In genomic region chr2:20346565-20347127, GRCh38 we compare ENCODE assay signal across 16 cellular contexts. TPM values are rescaled to one million over a fixed set of nuclear protein-coding genes. Genes with fewer than 3 reads are reported as not detected.
DNase-seq lines count a peak whose midpoint lies in the region; ATAC-seq, FAIRE-seq and TF ChIP-seq lines count a peak whose summit lies in the region.
"Had no signal": no experiment of that assay in that cellular context is flagged by ENCODE, and none has a peak within 500 bp of the region (broad histone marks: within the 10 kb centered on the region; RNA-seq: fewer than 3 reads in every experiment).

No MANE protein-coding gene starts in this region.

- H4K20me1 ChIP-seq in Karpas-422 (ENCODE audit: insufficient read depth, low read depth, low read length) (peaks cover 54% of the 10 kb centered on the region), GM12878 (ENCODE audit: control insufficient read depth, insufficient read depth) (peaks cover 16% of the 10 kb centered on the region)

- H3K9me2 ChIP-seq in Karpas-422 (replicated peaks; ENCODE audit: insufficient read depth, low read length), result no peaks in the 10 kb centered on the region

- H3K27ac Mint-ChIP-seq in CD4-positive, alpha-beta memory T cell, result peak overlapping the region in 6 of 7 donors; percentile 0 to 78 (median 40)
- H3K27ac Mint-ChIP-seq in natural killer cell, result peak overlapping the region; percentile 15 to 72

- CTCF ChIA-PET in CD4-positive, alpha-beta memory T cell (lab: Charles Lee; ENCODE audit: partially characterized antibody), result interaction anchor here (0.8 to 2.0 kb wide), 4 partner anchors 12 to 304 kb away, joined by 3 to 18 read pairs (median 4); partner anchors contain the start of gene HS1BP3
- CTCF ChIA-PET in GM12878 (lab: Yijun Ruan, JAX), result interaction anchor here (1.0 to 5.1 kb wide), 5 partner anchors 10 to 67 kb away, joined by 3 to 74 read pairs (median 4); no protein-coding TSS in a partner anchor

- H3K9ac ChIP-seq in Karpas-422 (ENCODE audit: low read length) (no peak overlapping the region; the same call in 1 of the 2 replicates), GM12878 (ENCODE audit: control insufficient read depth, insufficient read depth, low read length) (peak overlapping the region; percentile 41; the same call in 1 of the 2 replicates)

- peaks cover 75% of the 10 kb centered on the region for H3K4me1 ChIP-seq in CD4-positive, alpha-beta memory T cell (ENCODE audit: insufficient read depth, low read length)
- H3K4me1 ChIP-seq in Karpas-422 (ENCODE audit: low read length) (peaks cover 54% of the 10 kb centered on the region), GM12878 (ENCODE audit: control insufficient read depth, insufficient read depth, low read length) (peaks cover 4% of the 10 kb centered on the region), lower lobe of right lung (peaks cover 74% of the 10 kb centered on the region), ascending aorta (peaks cover 0 to 29% of the 10 kb centered on the region in 2 donors)

- SMC1A ChIA-PET in GM12878 (lab: Charles Lee; ENCODE audit: uncharacterized antibody, unreplicated experiment), result interaction anchor here (0.7 to 4.6 kb wide), 10 partner anchors 11 to 310 kb away, joined by 3 to 48 read pairs (median 4); partner anchors contain the start of gene RHOB

- H3K4me2 ChIP-seq in Karpas-422 (ENCODE audit: low read depth, low read length, poor library complexity, severe bottlenecking), result peak overlapping the region; percentile 99
- H3K4me2 ChIP-seq in GM12878 (ENCODE audit: control insufficient read depth, insufficient read depth), result peak overlapping the region; percentile 50

- no peaks in the 10 kb centered on the region for H3K27me3 ChIP-seq in CD4-positive, alpha-beta memory T cell (ENCODE audit: insufficient read depth, low read length)
- H3K27me3 ChIP-seq in Karpas-422 (ENCODE audit: low read length) (no peaks in the 10 kb centered on the region), GM12878 (replicated peaks in 1 of 2; ENCODE audit: control insufficient read depth in 2 of 2, insufficient read depth in 2 of 2, low read length in 1 of 2) (no peaks in the 10 kb centered on the region), lower lobe of right lung (ENCODE audit: low read depth) (no peaks in the 10 kb centered on the region), ascending aorta (no peaks in the 10 kb centered on the region)
- H3K27me3 ChIP-seq: heart right ventricle had no signal

- peak overlapping the region; percentile 36 to 74 (median 64) for H3K4me3 Mint-ChIP-seq in CD4-positive, alpha-beta memory T cell
- peak overlapping the region; percentile 25 for H3K4me3 Mint-ChIP-seq in natural killer cell

- H3K4me1 Mint-ChIP-seq in CD4-positive, alpha-beta memory T cell, result peaks cover 45 to 78% (median 64%) of the 10 kb centered on the region in 4 donors
- H3K4me1 Mint-ChIP-seq in natural killer cell, result peaks cover 59 to 71% of the 10 kb centered on the region in 2 donors

- DNase-seq in CD4-positive, alpha-beta memory T cell, result no peak
- DNase-seq in Karpas-422, result no peak
- DNase-seq in GM12878 (ENCODE audit: low read depth, low spot score), result no peak
- no peak for DNase-seq in natural killer cell
- DNase-seq in lower lobe of right lung, result no peak
- DNase-seq in ascending aorta (ENCODE audit: low spot score in 2 of 2), result no peak
- no peak for DNase-seq in islet precursor cell
- no peak for DNase-seq in NCI-H2196 (lab: John Stamatoyannopoulos, UW; ENCODE audit: unreplicated experiment)
- DNase-seq: activated CD4-positive, alpha-beta T cell treated with anti-CD3 and anti-CD28 coated beads for 48 hours; COR-L47; effector memory CD4-positive, alpha-beta T cell; HCEC 1CT; heart right ventricle; NCI-H446 treated with DMSO at 0.1 percent for 48 hours; SHP77; small intestine had no signal

- H3K36me3 ChIP-seq in CD4-positive, alpha-beta memory T cell (ENCODE audit: insufficient read depth, low read length), result no peaks in the 10 kb centered on the region
- H3K36me3 ChIP-seq in Karpas-422 (ENCODE audit: insufficient read depth, low read length), result peaks cover 21% of the 10 kb centered on the region; the same call in 1 of the 2 replicates
- peaks cover 0 to 3% of the 10 kb centered on the region in 2 experiments; a peak in 2 of 4 replicates for H3K36me3 ChIP-seq in GM12878 (ENCODE audit: control insufficient read depth in 2 of 2, insufficient read depth in 2 of 2, low read length in 1 of 2)
- H3K36me3 ChIP-seq in lower lobe of right lung, result no peaks in the 10 kb centered on the region
- no peaks in the 10 kb centered on the region for H3K36me3 ChIP-seq in ascending aorta

- H2AFZ ChIP-seq in Karpas-422 (ENCODE audit: low read length) (no peak overlapping the region), GM12878 (ENCODE audit: control insufficient read depth, low read depth, low read length) (no peak overlapping the region)

- ATAC-seq in GM12878 (no peak), natural killer cell (no peak), lower lobe of right lung (no peak)
- ATAC-seq: heart right ventricle had no signal

- no TSS peak for BruUV-seq in GM12878 (replicated peaks; lab: Mats Ljungman, UMichigan)

- no peak for TF ChIP-seq EP300 in GM12878 (IDR thresholded peaks at IDR 0.05; ENCODE audit: borderline replicate concordance in 1 of 2, control insufficient read depth in 1 of 2, low read depth in 2 of 2, low read length in 2 of 2)

- no peak overlapping the region for H3K27ac ChIP-seq in CD4-positive, alpha-beta memory T cell (ENCODE audit: low read depth, low read length)
- peak overlapping the region; percentile 48 for H3K27ac ChIP-seq in Karpas-422 (ENCODE audit: low read length)
- no peak overlapping the region for H3K27ac ChIP-seq in GM12878 (ENCODE audit: control insufficient read depth, insufficient read depth)
- H3K27ac ChIP-seq in lower lobe of right lung, result no peak overlapping the region
- no peak overlapping the region for H3K27ac ChIP-seq in ascending aorta
- H3K27ac ChIP-seq: heart right ventricle had no signal

- H3K36me3 Mint-ChIP-seq in CD4-positive, alpha-beta memory T cell, result peaks cover 7 to 22% of the 10 kb centered on the region in 2 donors
- no peaks in the 10 kb centered on the region for H3K36me3 Mint-ChIP-seq in natural killer cell

- intact Hi-C loops in CD4-positive, alpha-beta memory T cell (cut with micrococcal nuclease), result loop anchor here (5.0 kb wide), 1 partner anchor 54 kb away; no protein-coding TSS in a partner anchor
- intact Hi-C loops in GM12878 (cut with micrococcal nuclease; ENCODE audit: unreplicated experiment), result loop anchor here (2.0 kb wide), 1 partner anchor 20 kb away; no protein-coding TSS in a partner anchor
- intact Hi-C loops in natural killer cell (cut with micrococcal nuclease), result no loop called here
- intact Hi-C loops in lower lobe of right lung (cut with DNase I), result no loop called here
- intact Hi-C loops in ascending aorta (cut with DNase I), result no loop called here

- no peak for TF ChIP-seq POLR2A in GM12878 (IDR thresholded peaks at IDR 0.05; ENCODE audit: low read depth, low read length)

- RAD21 ChIA-PET in GM12878 (lab: Charles Lee; ENCODE audit: unreplicated experiment), result interaction anchor here (0.7 to 1.5 kb wide), 4 partner anchors 11 to 179 kb away, joined by 3 to 6 read pairs (median 4); no protein-coding TSS in a partner anchor

- no peak for TF ChIP-seq CTCF in GM12878 (IDR thresholded peaks at IDR 0.05 in 2 of 3, conservative IDR thresholded peaks at IDR 0.05 in 1 of 3; ENCODE audit: control insufficient read depth in 2 of 3, extremely low read depth in 1 of 3, insufficient read depth in 1 of 3, low read depth in 3 of 3, low read length in 3 of 3)
- TF ChIP-seq CTCF in natural killer cell (IDR thresholded peaks at IDR 0.05), result no peak
- no peak for TF ChIP-seq CTCF in lower lobe of right lung (IDR thresholded peaks at IDR 0.05)
- no peak for TF ChIP-seq CTCF in ascending aorta (IDR thresholded peaks at IDR 0.05)

- no peak for FAIRE-seq in GM12878 (lab: Jason Lieb, UNC)
- FAIRE-seq: small intestine had no signal

- no peaks in the 10 kb centered on the region for H3K9me3 ChIP-seq in CD4-positive, alpha-beta memory T cell (ENCODE audit: control insufficient read depth in 1 of 2, low read length in 2 of 2)
- H3K9me3 ChIP-seq in Karpas-422 (ENCODE audit: low read length), result no peaks in the 10 kb centered on the region
- H3K9me3 ChIP-seq in GM12878 (replicated peaks; ENCODE audit: control insufficient read depth, insufficient read depth, low read length), result no peaks in the 10 kb centered on the region; the same call in 2 of the 3 replicates
- no peaks in the 10 kb centered on the region for H3K9me3 ChIP-seq in lower lobe of right lung
- H3K9me3 ChIP-seq in ascending aorta, result no peaks in the 10 kb centered on the region
- H3K9me3 ChIP-seq: heart right ventricle had no signal

- H3K79me2 ChIP-seq in Karpas-422 (ENCODE audit: low read length) (peaks cover 93% of the 10 kb centered on the region), GM12878 (ENCODE audit: control insufficient read depth, insufficient read depth, low read length) (peaks cover 87% of the 10 kb centered on the region)

- H3K9me3 Mint-ChIP-seq in CD4-positive, alpha-beta memory T cell, result no peaks in the 10 kb centered on the region
- H3K9me3 Mint-ChIP-seq in natural killer cell, result no peaks in the 10 kb centered on the region

- no peak for TF ChIP-seq RAD21 in GM12878 (IDR thresholded peaks at IDR 0.05; ENCODE audit: insufficient read depth, low read depth, low read length)

- in situ Hi-C loops in GM12878 (cut with MboI), result no loop called here

- POLR2A ChIA-PET in CD4-positive, alpha-beta memory T cell (lab: Charles Lee; ENCODE audit: partially characterized antibody), result interaction anchor here (1.0 to 3.4 kb wide), 2 partner anchors 20 kb away, joined by 3 to 14 read pairs; no protein-coding TSS in a partner anchor
- POLR2A ChIA-PET in GM12878 (lab: Charles Lee), result interaction anchor here (0.6 to 4.5 kb wide), 5 partner anchors 9 to 75 kb away, joined by 3 to 24 read pairs (median 4); no protein-coding TSS in a partner anchor

- no peaks in the 10 kb centered on the region for H3K27me3 Mint-ChIP-seq in CD4-positive, alpha-beta memory T cell
- no peaks in the 10 kb centered on the region for H3K27me3 Mint-ChIP-seq in natural killer cell (ENCODE audit: low read depth in 2 of 2)

- H3K4me3 ChIP-seq in CD4-positive, alpha-beta memory T cell (ENCODE audit: low read length in 2 of 2), result no peak overlapping the region
- peak overlapping the region; percentile 56 for H3K4me3 ChIP-seq in Karpas-422 (ENCODE audit: low read length)
- H3K4me3 ChIP-seq in GM12878, result peak overlapping the region; percentile 60; the same call in 1 of the 2 replicates
- no peak overlapping the region for H3K4me3 ChIP-seq in lower lobe of right lung
- no peak overlapping the region for H3K4me3 ChIP-seq in ascending aorta
- H3K4me3 ChIP-seq: heart right ventricle had no signal

- 97% methylated on average over 2 of the region's 2 CpGs for WGBS in GM12878 (ENCODE audit: insufficient coverage, insufficient replicate concordance, low lambda C conversion rate, missing lambda C conversion rate)

RNA-seq across cellular contexts. Expression of gene PUM2, which starts 4.0 kb away (rescaled TPM):
- total RNA-seq in CD4-positive, alpha-beta memory T cell, result 100 to 1,000 TPM; 161 to 184 TPM
- polyA plus RNA-seq in CD4-positive, alpha-beta memory T cell, result 10 to 100 TPM; 20.3 to 20.5 TPM
- total RNA-seq in Karpas-422 (2014; rRNA removed; shearing (Covaris generic); ENCODE audit: low replicate concordance), result 60.1 and 80.3 TPM in 2 replicates
- 118 and 124 TPM in 2 replicates for total RNA-seq in GM12878 (2013; cell fraction: nucleolus; rRNA removed)
- total RNA-seq in GM12878 (2014; rRNA removed), result 20.7 and 22.6 TPM in 2 replicates
- total RNA-seq in GM12878 (2014; rRNA removed; fragmentation: Illumina TruSeq; extraction: Trizol), result 30.0 and 31.4 TPM in 2 replicates
- 76.9 and 80.2 TPM in 2 replicates for total RNA-seq in GM12878 (2021)
- polyA plus RNA-seq in GM12878 (2011; ENCODE audit: low read depth), result 21.9 TPM
- 87.6 and 105 TPM in 2 replicates for polyA plus RNA-seq in GM12878 (2011; rRNA removed)
- 51.9 and 57.3 TPM in 2 replicates for polyA plus RNA-seq in GM12878 (2011; cell fraction: cytosol; rRNA removed)
- polyA plus RNA-seq in GM12878 (2011; cell fraction: nucleus; rRNA removed), result 41.2 and 44.4 TPM in 2 replicates
- polyA plus RNA-seq in GM12878 (2012), result 32.6 and 44.2 TPM in 2 replicates
- polyA plus RNA-seq in GM12878 (2014; fragmentation: Illumina TruSeq; extraction: Trizol), result 55.8 and 73.1 TPM in 2 replicates
- 10 to 100 TPM; 14.5 to 17.8 TPM for polyA plus RNA-seq in GM12878 (2014; fragmentation: Nextera tagmentation; extraction: Ambion mirVana)
- 43.6 and 47.4 TPM in 2 replicates for polyA plus RNA-seq in GM12878 (2014; rRNA removed)
- polyA plus RNA-seq in GM12878 (2016; fragmentation: Nextera tagmentation; extraction: Ambion mirVana), result 10 to 100 TPM; 23.9 to 27.4 TPM
- 282 and 345 TPM in 2 replicates for polyA minus RNA-seq in GM12878 (2011; rRNA and poly(A)+ RNA removed)
- polyA minus RNA-seq in GM12878 (2011; cell fraction: cytosol; rRNA and poly(A)+ RNA removed), result 67.8 and 78.9 TPM in 2 replicates
- polyA minus RNA-seq in GM12878 (2011; cell fraction: nucleus; rRNA and poly(A)+ RNA removed), result 72.5 and 92.7 TPM in 2 replicates
- total RNA-seq in natural killer cell, result 100 to 1,000 TPM; 115 to 157 (median 130) TPM
- 112 TPM for total RNA-seq in lower lobe of right lung
- total RNA-seq in ascending aorta, result 22.4 TPM

Comparison
In these comparisons a context has a peak if more than half of its experiments do, and no peak if none do; other contexts are left out.
1. H3K4me3 ChIP-seq: peak in Karpas-422 (single experiment) and GM12878 (single experiment); none in CD4-positive, alpha-beta memory T cell (0 of 2), lower lobe of right lung (single experiment) and ascending aorta (0 of 2).
2. intact Hi-C loops: an anchor here in CD4-positive, alpha-beta memory T cell (5.0 kb wide) and GM12878 (2.0 kb wide); none called in natural killer cell, lower lobe of right lung and ascending aorta.